8 cellular contexts compared by ENCODE assay signal in the genomic region with DNA sequence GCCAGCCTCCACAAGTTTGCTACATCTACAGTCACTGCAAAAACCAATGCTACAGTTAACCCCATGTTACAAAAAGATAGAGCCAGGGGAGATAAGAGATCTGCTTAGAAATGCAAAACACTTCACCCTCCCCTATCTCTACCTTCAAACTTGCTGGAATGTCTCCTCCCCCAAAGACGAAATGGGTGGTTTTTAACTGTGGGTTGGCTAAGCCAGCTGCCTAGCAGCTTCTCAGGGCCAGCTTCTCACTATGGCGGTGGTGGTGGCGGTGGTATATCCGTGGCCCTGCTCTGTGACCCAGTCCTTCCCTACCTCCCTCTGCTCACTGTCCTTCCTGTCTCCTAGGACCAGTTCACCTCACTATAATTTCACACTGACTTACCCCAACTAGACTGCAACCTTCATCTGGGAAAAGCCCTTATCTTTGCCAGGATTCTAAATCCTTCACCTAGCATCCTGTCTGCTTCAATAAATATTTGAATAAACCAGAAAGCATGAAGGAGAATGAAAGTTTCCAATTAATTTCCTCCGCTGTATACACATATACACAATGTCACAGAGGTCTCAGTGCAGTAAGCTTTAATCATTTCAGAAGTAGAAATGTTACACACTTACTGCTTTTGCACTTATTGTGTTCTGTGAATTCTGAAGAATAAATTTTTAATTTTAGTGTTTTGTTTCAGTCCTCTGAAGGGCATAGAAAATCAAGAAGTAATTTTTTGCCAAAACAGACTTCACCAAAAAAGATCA. TPM values are rescaled to one million over a fixed set of nuclear protein-coding genes. Genes with fewer than 3 reads are reported as not detected.
DNase-seq lines count a peak whose midpoint lies in the region; ATAC-seq, FAIRE-seq and TF ChIP-seq lines count a peak whose summit lies in the region.

No MANE protein-coding gene starts in this region.

- no peaks in the 10 kb centered on the region for H3K9me3 ChIP-seq in iPS DF 6.9 (ENCODE audit: control insufficient read depth, insufficient read depth, low read length)

- in situ Hi-C loops in brain microvascular endothelial cell (cut with HindIII; ENCODE audit: low pct_ligation_motif_present, low sequenced_read_pairs), result no loop called here

- intact Hi-C loops in left colon (cut with DNase I, micrococcal nuclease), result no loop called here

- no peaks in the 10 kb centered on the region; the same call in 1 of the 2 replicates for H3K4me1 ChIP-seq in iPS DF 6.9 (ENCODE audit: control insufficient read depth, insufficient read depth, low read length)

- peak; percentile 31 for FAIRE-seq in GM19239 (lab: Jason Lieb, UNC)

- TF ChIP-seq CTCF in brain microvascular endothelial cell (IDR thresholded peaks at IDR 0.05; ENCODE audit: low read depth, low read length, missing control alignments), result no peak
- TF ChIP-seq CTCF in GM10266 (IDR thresholded peaks at IDR 0.05; ENCODE audit: control insufficient read depth, insufficient read depth, low read depth, missing control alignments), result no peak

- H3K27me3 ChIP-seq in iPS DF 6.9 (ENCODE audit: control insufficient read depth, insufficient read depth, low read length), result no peaks in the 10 kb centered on the region
- no peaks in the 10 kb centered on the region for H3K27me3 ChIP-seq in brain microvascular endothelial cell (replicated peaks)

- no peaks in the 10 kb centered on the region for H3K36me3 ChIP-seq in iPS DF 6.9 (ENCODE audit: control insufficient read depth, insufficient read depth, low read length)
- H3K36me3 ChIP-seq in brain microvascular endothelial cell (replicated peaks), result no peaks in the 10 kb centered on the region

- ATAC-seq in HG03039 (IDR thresholded peaks at IDR 0.05; ENCODE audit: unreplicated experiment) (peak; percentile 40), left colon (no peak)

- no CpG with 5 or more reads among the region's 5 CpGs for WGBS in iPS DF 6.9 (ENCODE audit: insufficient coverage, insufficient read length)

- H3K4me3 ChIP-seq in iPS DF 6.9 (ENCODE audit: low read length), result no peak overlapping the region
- no peak overlapping the region for H3K4me3 ChIP-seq in brain microvascular endothelial cell (ENCODE audit: low read depth, low read length)

- DNase-seq in GM19239 (ENCODE audit: insufficient read length, low spot score), result no peak
- DNase-seq in T follicular helper cell (ENCODE audit: low read depth), result peak; percentile 12
- peak; percentile 31 for DNase-seq in iPS DF 6.9 (ENCODE audit: low read depth, low spot score)
- DNase-seq in left colon, result no peak
- no peak for DNase-seq in DMS79 (lab: John Stamatoyannopoulos, UW)
- no peak for DNase-seq in brain microvascular endothelial cell
- no peak for DNase-seq in GM10266 (ENCODE audit: extremely low spot score)

- H3K27ac ChIP-seq in iPS DF 6.9 (ENCODE audit: low read length), result no peak overlapping the region
- no peak overlapping the region for H3K27ac ChIP-seq in brain microvascular endothelial cell

RNA-seq across cellular contexts. Expression of gene SH3KBP1, which starts 46.3 kb away (rescaled TPM):
- 10 to 100 TPM; 54.6 to 95.7 TPM for total RNA-seq in left colon

Comparison
In these comparisons a context has a peak if more than half of its experiments do, and no peak if none do; other contexts are left out.
1. DNase-seq: peak in T follicular helper cell (single experiment) and iPS DF 6.9 (single experiment); none in GM19239 (single experiment), left colon (0 of 2), DMS79 (single experiment), brain microvascular endothelial cell (single experiment) and GM10266 (single experiment).